29 cellular contexts compared by ENCODE assay signal in the genomic region with DNA sequence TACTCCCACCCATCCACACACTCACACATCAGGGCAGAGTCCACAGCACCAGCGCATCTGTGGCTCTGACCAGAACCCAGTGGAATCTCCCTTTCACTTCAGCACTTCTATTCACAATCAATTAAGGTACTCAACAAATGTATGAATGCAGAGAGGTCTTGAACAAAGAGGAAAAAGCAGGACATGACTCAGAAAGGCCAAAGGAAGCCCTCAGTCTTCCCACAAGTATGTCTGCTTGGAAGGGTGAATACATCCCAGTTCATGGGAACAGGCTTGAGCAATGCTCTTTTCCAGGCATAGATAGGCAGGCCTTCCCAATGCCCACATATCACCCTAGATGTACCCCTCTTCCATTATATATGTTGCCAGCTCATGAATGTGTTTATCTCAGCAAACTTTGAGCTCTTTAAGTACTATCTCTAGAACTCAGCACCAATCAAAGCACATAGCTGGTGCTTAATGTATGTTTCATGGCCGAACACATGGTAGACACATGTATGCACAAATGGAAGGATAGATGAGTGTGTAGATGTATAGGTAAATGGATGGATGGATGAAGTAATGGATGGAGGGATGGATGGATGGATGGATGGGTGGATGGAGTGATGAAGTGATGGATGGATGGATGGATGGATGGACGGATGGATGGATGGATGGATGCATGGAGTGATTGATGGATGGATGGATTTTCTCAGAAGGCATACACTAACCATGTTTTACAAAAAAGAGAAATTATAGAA.
"Had no signal": no experiment of that assay in that cellular context is flagged by ENCODE, and none has a peak within 500 bp of the region (broad histone marks: within the 10 kb centered on the region; RNA-seq: fewer than 3 reads in every experiment).

No MANE protein-coding gene starts in this region.

- H3K4me1 Mint-ChIP-seq: activated CD4-positive, alpha-beta memory T cell treated with anti-CD3 and anti-CD28 coated beads, Interleukin-2, amount 10 ng/mL, durations not matched to agents 7 days and 5 days; activated CD4-positive, alpha-beta T cell treated with anti-CD3 and anti-CD28 coated beads, Interleukin-2, amount 10 ng/mL, durations not matched to agents 7 days and 5 days; activated T-helper 17 cell treated with anti-CD3 and anti-CD28 coated beads, Interleukin-2, amount 50 U/mL, for 72 hours; central memory CD8-positive, alpha-beta T cell had no signal

- DNase-seq: activated CD4-positive, alpha-beta memory T cell treated with anti-CD3 and anti-CD28 coated beads, Interleukin-2, amount 10 ng/mL, durations not matched to agents 7 days and 5 days; activated CD4-positive, alpha-beta T cell treated with anti-CD3 and anti-CD28 coated beads for 1 hour; activated CD4-positive, alpha-beta T cell treated with anti-CD3 and anti-CD28 coated beads for 4 hours; activated CD4-positive, alpha-beta T cell treated with anti-CD3 and anti-CD28 coated beads, Interleukin-2, amount 10 ng/mL, durations not matched to agents 7 days and 5 days; activated CD4-positive, alpha-beta T cell treated with anti-CD3 and anti-CD28 coated beads, Interleukin-2, amount 50 U/mL, for 4 hours; activated CD4-positive, CD25-positive, alpha-beta regulatory T cell; activated effector memory CD4-positive, alpha-beta T cell treated with Interleukin-2 at 50 U/mL for 16 hours; activated gamma-delta T cell treated with Interleukin-2 at 50 U/mL for 16 hours; activated naive CD4-positive, alpha-beta T cell treated with anti-CD3 and anti-CD28 coated beads, Interleukin-2, amount 50 U/mL, for 16 hours; activated naive CD4-positive, alpha-beta T cell treated with Interleukin-2 at 50 U/mL for 16 hours; activated T-cell treated with anti-CD3 and anti-CD28 coated beads, Interleukin-2, amount 50 U/mL, for 4 hours; amniotic stem cell; anterior cingulate cortex; dorsolateral prefrontal cortex; effector memory CD4-positive, alpha-beta T cell; endodermal cell; erythroblast; foreskin melanocyte; heart right ventricle; T-helper 2 cell had no signal

- H3K4me3 ChIP-seq: breast epithelium, coronary artery, dorsolateral prefrontal cortex, esophagus muscularis mucosa, gastroesophageal sphincter, heart right ventricle had no signal

- H3K9me3 Mint-ChIP-seq: activated CD4-positive, alpha-beta T cell treated with anti-CD3 and anti-CD28 coated beads, Interleukin-2, amount 10 ng/mL, durations not matched to agents 7 days and 5 days; activated T-cell treated with anti-CD3 and anti-CD28 coated beads, Interleukin-2, amount 50 U/mL, for 4 hours; activated T-helper 17 cell treated with anti-CD3 and anti-CD28 coated beads, Interleukin-2, amount 50 U/mL, for 72 hours; central memory CD8-positive, alpha-beta T cell; endodermal cell had no signal

- H3K36me3 Mint-ChIP-seq: activated naive CD8-positive, alpha-beta T cell had no signal

- H3K4me1 ChIP-seq: breast epithelium, esophagus muscularis mucosa, gastroesophageal sphincter, heart right ventricle had no signal

- H3K27me3 Mint-ChIP-seq: dendritic cell treated with granulocyte-macrophage colony-stimulating factor and Interleukin-4, amounts not matched to agents 40 ng/mL and 50 ng/mL, for 4 days had no signal

- H3K4me3 Mint-ChIP-seq: activated CD4-positive, alpha-beta memory T cell treated with anti-CD3 and anti-CD28 coated beads, Interleukin-2, amount 10 ng/mL, durations not matched to agents 7 days and 5 days; activated CD4-positive, alpha-beta T cell treated with anti-CD3 and anti-CD28 coated beads, Interleukin-2, amount 10 ng/mL, durations not matched to agents 7 days and 5 days; activated naive CD8-positive, alpha-beta T cell; activated T-cell treated with anti-CD3 and anti-CD28 coated beads, Interleukin-2, amount 50 U/mL, for 4 hours; activated T-helper 17 cell treated with anti-CD3 and anti-CD28 coated beads, Interleukin-2, amount 50 U/mL, for 72 hours; brain; central memory CD8-positive, alpha-beta T cell; dendritic cell treated with granulocyte-macrophage colony-stimulating factor and Interleukin-4, amounts not matched to agents 40 ng/mL and 50 ng/mL, for 4 days; endodermal cell had no signal

- H3K27ac Mint-ChIP-seq: activated CD4-positive, alpha-beta memory T cell treated with anti-CD3 and anti-CD28 coated beads, Interleukin-2, amount 10 ng/mL, durations not matched to agents 7 days and 5 days; activated CD4-positive, alpha-beta T cell treated with anti-CD3 and anti-CD28 coated beads, Interleukin-2, amount 10 ng/mL, durations not matched to agents 7 days and 5 days; activated naive CD8-positive, alpha-beta T cell; activated T-helper 17 cell treated with anti-CD3 and anti-CD28 coated beads, Interleukin-2, amount 50 U/mL, for 72 hours; brain; dendritic cell treated with granulocyte-macrophage colony-stimulating factor and Interleukin-4, amounts not matched to agents 40 ng/mL and 50 ng/mL, for 4 days; endodermal cell had no signal

- ATAC-seq: activated T-cell treated with anti-CD3 and anti-CD28 coated beads, Interleukin-2, amount 50 U/mL, for 4 hours; activated T-helper 17 cell treated with anti-CD3 and anti-CD28 coated beads, Interleukin-2, amount 50 U/mL, for 72 hours; gastroesophageal sphincter; heart right ventricle had no signal

- H3K27me3 ChIP-seq: breast epithelium, dorsolateral prefrontal cortex, esophagus muscularis mucosa, heart right ventricle had no signal

- H3K36me3 ChIP-seq: breast epithelium, esophagus muscularis mucosa, gastroesophageal sphincter, heart right ventricle had no signal

- H3K27ac ChIP-seq: breast epithelium, coronary artery, dorsolateral prefrontal cortex, esophagus muscularis mucosa, gastroesophageal sphincter, heart right ventricle had no signal

- H3K9me3 ChIP-seq: breast epithelium, esophagus muscularis mucosa, gastroesophageal sphincter, heart right ventricle had no signal
